Comparison of ENCODE assay signal across 1 cellular context in the genomic region with DNA sequence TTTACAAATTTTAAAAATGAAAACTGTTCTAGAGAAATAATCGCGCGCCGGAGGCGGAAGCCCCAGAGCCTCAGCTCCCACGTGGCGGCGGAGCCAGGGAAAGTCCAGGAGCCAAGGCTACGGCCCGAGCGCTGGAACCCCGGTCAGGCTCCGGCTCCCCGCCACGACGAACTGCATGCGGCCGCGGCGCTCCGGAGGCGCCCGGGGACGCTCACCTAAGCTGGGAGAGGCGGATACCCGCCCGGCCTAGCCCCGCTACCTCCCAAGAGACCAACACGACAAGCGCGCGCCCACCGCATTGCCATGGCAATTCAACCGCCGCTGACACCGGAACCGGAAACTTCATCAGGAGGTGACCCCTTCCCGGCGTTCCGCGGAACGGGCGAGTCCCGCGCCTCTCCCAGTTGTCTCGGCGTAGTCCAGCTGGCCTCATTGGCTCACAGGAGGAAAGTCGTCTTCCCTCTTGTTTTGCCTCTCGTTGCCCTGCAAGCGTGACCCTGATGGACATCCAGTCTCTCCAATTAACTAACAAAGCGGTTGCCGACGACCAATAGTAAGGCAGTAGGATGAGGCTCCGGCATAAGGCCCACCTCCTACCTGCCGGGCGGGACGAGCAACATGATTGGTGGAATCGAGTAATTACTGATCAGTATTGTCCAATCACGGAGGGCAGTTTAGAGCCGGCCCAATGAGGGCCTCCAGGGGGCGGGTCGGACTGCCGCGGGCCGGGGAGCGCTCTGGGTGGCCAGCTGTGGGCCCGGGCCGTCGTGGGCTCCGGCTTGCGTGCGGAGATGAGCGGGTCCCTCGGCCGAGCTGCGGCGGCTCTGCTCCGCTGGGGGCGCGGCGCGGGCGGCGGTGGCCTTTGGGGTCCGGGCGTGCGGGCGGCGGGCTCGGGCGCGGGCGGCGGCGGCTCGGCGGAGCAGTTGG.
TF ChIP-seq lines count a peak whose summit lies in the region.

A gene (plus strand): TSS at position 752 of the 927 bp plus-strand sequence. CDS start 40 bp downstream, at position 792.

TF ChIP-seq in H1, 55 proteins besides CTCF, POLR2A, EP300 and RAD21:
- TF ChIP-seq PHF8 (conservative IDR thresholded peaks at IDR 0.05; ENCODE audit: low read depth, low read length), result peak; percentile 87
- no peak for TF ChIP-seq RXRA (IDR thresholded peaks at IDR 0.05; ENCODE audit: insufficient read depth, low read depth, low read length)
- TF ChIP-seq TAF1 (IDR thresholded peaks at IDR 0.05; ENCODE audit: low read depth, low read length), result peak; percentile 70
- TF ChIP-seq TCF12 (IDR thresholded peaks at IDR 0.05; ENCODE audit: low read depth, low read length), result no peak
- no peak for TF ChIP-seq ZNF274 (IDR thresholded peaks at IDR 0.05; ENCODE audit: borderline replicate concordance, extremely low read depth, low read length)
- TF ChIP-seq TAF7 (optimal IDR thresholded peaks at IDR 0.05; ENCODE audit: borderline replicate concordance, low read depth, low read length), result peak; percentile 7
- TF ChIP-seq EGR1 (IDR thresholded peaks at IDR 0.05; ENCODE audit: borderline replicate concordance, low read depth, low read length), result no peak
- TF ChIP-seq TEAD4 (IDR thresholded peaks at IDR 0.05; ENCODE audit: low read depth, low read length), result no peak
- no peak for TF ChIP-seq NANOG (IDR thresholded peaks at IDR 0.05; ENCODE audit: insufficient read depth, low read depth, low read length, poor library complexity, severe bottlenecking)
- TF ChIP-seq CHD2 (IDR thresholded peaks at IDR 0.05; ENCODE audit: low read length), result peak; percentile 95
- no peak for TF ChIP-seq SIRT6 (IDR thresholded peaks at IDR 0.05; ENCODE audit: low read length)
- TF ChIP-seq KDM4A (IDR thresholded peaks at IDR 0.05; ENCODE audit: low read depth, low read length, severe bottlenecking), result peak; percentile 36
- no peak for TF ChIP-seq GTF2F1 (IDR thresholded peaks at IDR 0.05; ENCODE audit: borderline replicate concordance, low read depth, low read length)
- no peak for TF ChIP-seq HDAC6 (IDR thresholded peaks at IDR 0.05; ENCODE audit: low read depth, low read length)
- TF ChIP-seq TBP (IDR thresholded peaks at IDR 0.05; ENCODE audit: low read depth, low read length), result peak; percentile 58
- TF ChIP-seq SAP30 (IDR thresholded peaks at IDR 0.05; ENCODE audit: insufficient read depth, insufficient replicate concordance, low read length), result peak; percentile 61
- no peak for TF ChIP-seq RFX5 (IDR thresholded peaks at IDR 0.05; ENCODE audit: borderline replicate concordance, low read depth, low read length)
- peak in 1 of 2 experiments; percentile 31; a peak in 2 of 4 replicates for TF ChIP-seq HDAC2 (IDR thresholded peaks at IDR 0.05; ENCODE audit: borderline replicate concordance in 1 of 2, low read depth in 2 of 2, low read length in 2 of 2)
- no peak for TF ChIP-seq CEBPB (IDR thresholded peaks at IDR 0.05; ENCODE audit: low read depth, low read length)
- no peak for TF ChIP-seq BACH1 (IDR thresholded peaks at IDR 0.05; ENCODE audit: low read length)
- TF ChIP-seq JUN (IDR thresholded peaks at IDR 0.05; ENCODE audit: low read depth, low read length), result no peak
- no peak for TF ChIP-seq SUZ12 (IDR thresholded peaks at IDR 0.05; ENCODE audit: low read length)
- no peak for TF ChIP-seq CBX5 (IDR thresholded peaks at IDR 0.05; ENCODE audit: low read depth, low read length)
- no peak for TF ChIP-seq CBX8 (IDR thresholded peaks at IDR 0.05; ENCODE audit: borderline replicate concordance, low read depth, low read length)
- TF ChIP-seq SP1 (IDR thresholded peaks at IDR 0.05; ENCODE audit: low read depth, low read length), result peak; percentile 99
- TF ChIP-seq BCL11A (IDR thresholded peaks at IDR 0.05; ENCODE audit: low read depth in 2 of 2, low read length in 2 of 2), result no peak
- TF ChIP-seq, protein P1, sequence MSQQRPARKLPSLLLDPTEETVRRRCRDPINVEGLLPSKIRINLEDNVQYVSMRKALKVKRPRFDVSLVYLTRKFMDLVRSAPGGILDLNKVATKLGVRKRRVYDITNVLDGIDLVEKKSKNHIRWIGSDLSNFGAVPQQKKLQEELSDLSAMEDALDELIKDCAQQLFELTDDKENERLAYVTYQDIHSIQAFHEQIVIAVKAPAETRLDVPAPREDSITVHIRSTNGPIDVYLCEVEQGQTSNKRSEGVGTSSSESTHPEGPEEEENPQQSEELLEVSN (IDR thresholded peaks at IDR 0.05), result peak; percentile 68
- TF ChIP-seq, protein P2, sequence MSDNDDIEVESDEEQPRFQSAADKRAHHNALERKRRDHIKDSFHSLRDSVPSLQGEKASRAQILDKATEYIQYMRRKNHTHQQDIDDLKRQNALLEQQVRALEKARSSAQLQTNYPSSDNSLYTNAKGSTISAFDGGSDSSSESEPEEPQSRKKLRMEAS (IDR thresholded peaks at IDR 0.05), result peak; percentile 75
- TF ChIP-seq ASH2L (IDR thresholded peaks at IDR 0.05; ENCODE audit: low read length), result peak; percentile 35
- TF ChIP-seq, protein P3, sequence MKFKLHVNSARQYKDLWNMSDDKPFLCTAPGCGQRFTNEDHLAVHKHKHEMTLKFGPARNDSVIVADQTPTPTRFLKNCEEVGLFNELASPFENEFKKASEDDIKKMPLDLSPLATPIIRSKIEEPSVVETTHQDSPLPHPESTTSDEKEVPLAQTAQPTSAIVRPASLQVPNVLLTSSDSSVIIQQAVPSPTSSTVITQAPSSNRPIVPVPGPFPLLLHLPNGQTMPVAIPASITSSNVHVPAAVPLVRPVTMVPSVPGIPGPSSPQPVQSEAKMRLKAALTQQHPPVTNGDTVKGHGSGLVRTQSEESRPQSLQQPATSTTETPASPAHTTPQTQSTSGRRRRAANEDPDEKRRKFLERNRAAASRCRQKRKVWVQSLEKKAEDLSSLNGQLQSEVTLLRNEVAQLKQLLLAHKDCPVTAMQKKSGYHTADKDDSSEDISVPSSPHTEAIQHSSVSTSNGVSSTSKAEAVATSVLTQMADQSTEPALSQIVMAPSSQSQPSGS (IDR thresholded peaks at IDR 0.05; ENCODE audit: low read length), result no peak
- no peak; the same call in 1 of the 2 replicates for TF ChIP-seq POLR2AphosphoS5 (IDR thresholded peaks at IDR 0.05; ENCODE audit: low read depth, low read length)
- peak; percentile 93 for TF ChIP-seq SP2 (IDR thresholded peaks at IDR 0.05; ENCODE audit: low read length)
- peak; percentile 93 to 95; a peak in 3 of 4 replicates for TF ChIP-seq SIN3A (conservative IDR thresholded peaks at IDR 0.05 in 1 of 2, IDR thresholded peaks at IDR 0.05 in 1 of 2; ENCODE audit: low read depth in 1 of 2, low read length in 2 of 2)
- peak; percentile 55; the same call in 1 of the 2 replicates for TF ChIP-seq CREB1 (IDR thresholded peaks at IDR 0.05)
- TF ChIP-seq GABPA (IDR thresholded peaks at IDR 0.05; ENCODE audit: borderline replicate concordance, insufficient read depth, low read length), result peak; percentile 95
- peak; percentile 17; the same call in 1 of the 2 replicates for TF ChIP-seq SIX5 (IDR thresholded peaks at IDR 0.05; ENCODE audit: low read depth, low read length)
- peak; percentile 69; the same call in 1 of the 2 replicates for TF ChIP-seq RBBP5 (IDR thresholded peaks at IDR 0.05; ENCODE audit: borderline replicate concordance, low read depth, low read length)
